9 cellular contexts compared by ENCODE assay signal in the genomic region with DNA sequence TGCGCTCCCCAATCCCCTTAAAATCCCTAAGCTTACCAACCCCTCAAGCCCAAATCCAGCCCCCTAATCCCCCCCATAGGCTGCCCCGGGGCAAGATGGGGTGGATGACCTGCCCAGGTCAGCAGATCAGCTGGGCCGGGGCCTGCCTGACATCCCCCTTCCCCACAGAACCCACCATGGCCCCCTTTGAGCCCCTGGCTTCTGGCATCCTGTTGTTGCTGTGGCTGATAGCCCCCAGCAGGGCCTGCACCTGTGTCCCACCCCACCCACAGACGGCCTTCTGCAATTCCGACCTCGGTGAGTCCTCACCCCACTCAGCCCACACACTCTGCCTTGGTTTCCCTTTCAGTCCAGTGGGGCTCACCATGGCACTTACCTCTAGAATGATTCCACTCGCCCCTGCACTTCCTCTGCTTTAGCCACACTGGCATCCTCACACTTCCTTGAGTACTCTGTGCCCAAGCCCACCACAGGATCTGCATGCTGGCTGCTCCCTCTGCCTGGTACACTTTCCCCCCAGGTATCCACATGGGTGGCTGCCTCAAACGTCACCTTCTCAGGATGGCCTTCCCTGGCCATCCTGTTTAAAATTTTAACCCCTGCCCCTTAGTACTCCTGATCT. TPM values are rescaled to one million over a fixed set of nuclear protein-coding genes. Genes with fewer than 3 reads are reported as not detected.
DNase-seq lines count a peak whose midpoint lies in the region; ATAC-seq, FAIRE-seq and TF ChIP-seq lines count a peak whose summit lies in the region.
"Had no signal": no experiment of that assay in that cellular context is flagged by ENCODE, and none has a peak within 500 bp of the region (broad histone marks: within the 10 kb centered on the region; RNA-seq: fewer than 3 reads in every experiment).

No MANE protein-coding gene starts in this region.

- no peak overlapping the region for H3K4me2 ChIP-seq in HepG2 (ENCODE audit: low read depth, low read length)

- H3K4me3 ChIP-seq in liver (ENCODE audit: low read depth in 1 of 3, low read length in 3 of 3) (peak overlapping the region; percentile 8 to 47 (median 43)), HepG2 (replicated peaks in 1 of 3; ENCODE audit: insufficient read depth in 1 of 3, low read depth in 2 of 3, low read length in 3 of 3) (no peak overlapping the region), breast epithelium (peak overlapping the region; percentile 7 to 73 (median 51)), mucosa of stomach (ENCODE audit: low read length) (no peak overlapping the region)

- TF ChIP-seq RAD21 in liver (IDR thresholded peaks at IDR 0.05), result no peak
- no peak for TF ChIP-seq RAD21 in HepG2 (CRISPR knock-in tag; IDR thresholded peaks at IDR 0.05)

- in situ Hi-C loops in HepG2 (cut with HindIII; ENCODE audit: extremely low pct_ligation_motif_present, low pct_unique_long_range_greater_than_20kb), result no loop called here

- intact Hi-C loops in HepG2 (cut with micrococcal nuclease; ENCODE audit: unreplicated experiment) (no loop called here), breast epithelium (cut with DNase I; ENCODE audit: low total_unique reads) (no loop called here)

- no peaks in the 10 kb centered on the region for H4K20me1 ChIP-seq in HepG2 (ENCODE audit: insufficient read depth, low read length)

- H3K4me1 ChIP-seq in liver (ENCODE audit: control insufficient read depth in 4 of 4, insufficient read depth in 4 of 4, low read length in 3 of 4) (peaks cover 0 to 6% (median under 1%) of the 10 kb centered on the region in 4 donors), HepG2 (ENCODE audit: insufficient read depth, low read length) (peaks cover 18% of the 10 kb centered on the region), breast epithelium (no peaks in the 10 kb centered on the region), mucosa of stomach (ENCODE audit: control insufficient read depth, insufficient read depth, low read length) (peaks cover 13% of the 10 kb centered on the region)

- CTCF ChIA-PET in HepG2 (lab: Yijun Ruan, JAX; ENCODE audit: low intra/inter-chr PET ratio, low total read pairs), result no interaction called here

- TF ChIP-seq EP300 in HepG2 (IDR thresholded peaks at IDR 0.05; ENCODE audit: low read depth in 2 of 2, low read length in 2 of 2) (no peak), HepG2 (CRISPR knock-in tag; IDR thresholded peaks at IDR 0.05; ENCODE audit: borderline replicate concordance) (no peak)

- no peak for FAIRE-seq in HepG2 (lab: Jason Lieb, UNC)

- TF ChIP-seq CTCF in liver (IDR thresholded peaks at IDR 0.05; ENCODE audit: low read depth, low read length, missing input control) (no peak), HepG2 (CRISPR knock-in tag; IDR thresholded peaks at IDR 0.05) (no peak), breast epithelium (IDR thresholded peaks at IDR 0.05) (no peak)

- H2AFZ ChIP-seq in HepG2 (ENCODE audit: low read length), result no peak overlapping the region

- H3K27ac ChIP-seq in liver (ENCODE audit: low read depth in 1 of 2, low read length in 2 of 2) (peak overlapping the region in 1 of 2 donors; percentile 67), HepG2 (ENCODE audit: extremely low read length, insufficient read depth, low read length) (no peak overlapping the region), breast epithelium (peak overlapping the region; percentile 73 to 97)

- no peak for TF ChIP-seq POLR2A in HepG2 (IDR thresholded peaks at IDR 0.05; ENCODE audit: insufficient read depth in 1 of 2, low read depth in 2 of 2, low read length in 2 of 2)
- no peak for TF ChIP-seq POLR2A in breast epithelium (IDR thresholded peaks at IDR 0.05)

- H3K79me2 ChIP-seq in HepG2 (ENCODE audit: insufficient read depth, low read length), result no peaks in the 10 kb centered on the region

- H3K27me3 ChIP-seq in liver (ENCODE audit: control insufficient read depth in 4 of 4, insufficient read depth in 4 of 4, low read length in 3 of 4) (no peaks in the 10 kb centered on the region), HepG2 (ENCODE audit: control insufficient read depth in 1 of 2, insufficient read depth in 2 of 2, low read length in 2 of 2) (no peaks in the 10 kb centered on the region; a peak in 1 of 5 replicates), breast epithelium (peaks cover 0 to 30% of the 10 kb centered on the region in 2 donors), mucosa of stomach (ENCODE audit: control insufficient read depth, insufficient read depth, low read length) (no peaks in the 10 kb centered on the region)

- no peak overlapping the region for H3K9ac ChIP-seq in liver (ENCODE audit: low read depth in 1 of 2, low read length in 2 of 2)
- H3K9ac ChIP-seq in HepG2 (ENCODE audit: insufficient read depth, low read depth, low read length), result no peak overlapping the region
- H3K9ac ChIP-seq in mucosa of stomach (ENCODE audit: low read length), result peak overlapping the region; percentile 66

- POLR2A ChIA-PET in HepG2 (lab: Yijun Ruan, JAX), result interaction anchor here (0.6 kb wide), 1 partner anchor 323 kb away, joined by 3 read pairs; no protein-coding TSS in a partner anchor

- 73% methylated on average over 8 of the region's 8 CpGs for WGBS in liver
- WGBS in HepG2 (ENCODE audit: low lambda C conversion rate), result 80% methylated on average over 8 of the region's 8 CpGs

- H3K9me3 ChIP-seq in liver (ENCODE audit: control insufficient read depth in 4 of 4, low read length in 3 of 4) (no peaks in the 10 kb centered on the region), HepG2 (ENCODE audit: low read length) (no peaks in the 10 kb centered on the region), breast epithelium (no peaks in the 10 kb centered on the region), mucosa of stomach (ENCODE audit: control insufficient read depth, low read length) (no peaks in the 10 kb centered on the region)

- H3K36me3 ChIP-seq in liver (ENCODE audit: control insufficient read depth in 4 of 4, insufficient read depth in 3 of 4, low read depth in 1 of 4, low read length in 3 of 4), result peaks cover 0 to 2% (median 0%) of the 10 kb centered on the region in 4 donors
- H3K36me3 ChIP-seq in HepG2 (replicated peaks in 1 of 2; ENCODE audit: control insufficient read depth in 1 of 2, insufficient read depth in 2 of 2, low read length in 2 of 2), result no peaks in the 10 kb centered on the region
- H3K36me3 ChIP-seq in breast epithelium, result no peaks in the 10 kb centered on the region
- no peaks in the 10 kb centered on the region for H3K36me3 ChIP-seq in mucosa of stomach (ENCODE audit: control insufficient read depth, insufficient read depth, low read length)

- DNase-seq in HepG2 (ENCODE audit: low spot score) (no peak), breast epithelium (ENCODE audit: low spot score in 2 of 2) (no peak), NCI-H345 treated with DMSO at 0.1 percent for 48 hours (lab: John Stamatoyannopoulos, UW; ENCODE audit: unreplicated experiment) (no peak), SHP77 (lab: John Stamatoyannopoulos, UW) (no peak), COLO668 (lab: John Stamatoyannopoulos, UW; ENCODE audit: unreplicated experiment) (no peak)
- DNase-seq: stimulated activated CD4-positive, alpha-beta T cell treated with anti-CD3 and anti-CD28 coated beads, Interleukin-15, amount 100 ng/mL, for 24 hours had no signal

- BruUV-seq in HepG2 (replicated peaks; lab: Mats Ljungman, UMichigan), result no TSS peak

- ATAC-seq in HepG2 (no peak), GM21381 (IDR thresholded peaks at IDR 0.05; ENCODE audit: unreplicated experiment) (no peak)

RNA-seq across cellular contexts. Expression of gene TIMP1, which starts 1.1 kb away (rescaled TPM):
- 10 to 100 TPM; 18.0 to 79.4 TPM for total RNA-seq in liver
- polyA plus RNA-seq in liver, result 1,000 to 10,000 TPM in 1 of 2 donors, 100 to 1,000 TPM in 1; 213 to 1,609 TPM
- 8.2 and 12.3 TPM in 2 replicates for total RNA-seq in HepG2 (2016; rRNA removed; fragmentation: Illumina TruSeq; extraction: Trizol)
- total RNA-seq in HepG2 (2016; cell fraction: cytosol; rRNA removed; fragmentation: Illumina TruSeq; extraction: Trizol; ENCODE audit: low read depth), result 7.5 and 7.6 TPM in 2 replicates
- 5.4 and 11.4 TPM in 2 replicates for total RNA-seq in HepG2 (2016; cell fraction: insoluble cytoplasmic fraction; rRNA removed; fragmentation: Illumina TruSeq; extraction: Trizol)
- 6.6 and 6.7 TPM in 2 replicates for total RNA-seq in HepG2 (2016; cell fraction: membrane; rRNA removed; fragmentation: Illumina TruSeq; extraction: Trizol)
- 13.9 and 15.2 TPM in 2 replicates for total RNA-seq in HepG2 (2016; cell fraction: nucleus; rRNA removed; fragmentation: Illumina TruSeq; extraction: Trizol)
- 45.8 and 51.0 TPM in 2 replicates for polyA plus RNA-seq in HepG2 (2011; rRNA removed)
- polyA plus RNA-seq in HepG2 (2011; cell fraction: cytosol; rRNA removed), result 45.7 and 69.7 TPM in 2 replicates
- 15.0 and 23.0 TPM in 2 replicates for polyA plus RNA-seq in HepG2 (2011; cell fraction: nucleus; rRNA removed)
- polyA plus RNA-seq in HepG2 (2012), result 12.6 and 21.9 TPM in 2 replicates
- 20.5 and 24.5 TPM in 2 replicates for polyA plus RNA-seq in HepG2 (2016; cell fraction: cytosol; fragmentation: Illumina TruSeq; extraction: Trizol; ENCODE audit: low read depth)
- polyA plus RNA-seq in HepG2 (2016; cell fraction: insoluble cytoplasmic fraction; fragmentation: Illumina TruSeq; extraction: Trizol; ENCODE audit: low read depth), result 16.0 and 16.1 TPM in 2 replicates
- 15.8 and 15.9 TPM in 2 replicates for polyA plus RNA-seq in HepG2 (2016; cell fraction: membrane; fragmentation: Illumina TruSeq; extraction: Trizol; ENCODE audit: low read depth)
- polyA plus RNA-seq in HepG2 (2016; cell fraction: nucleus; fragmentation: Illumina TruSeq; extraction: Trizol; ENCODE audit: insufficient read depth, low read depth), result 41.3 and 42.2 TPM in 2 replicates
- 137 and 721 TPM in 2 replicates for polyA minus RNA-seq in HepG2 (2011; rRNA and poly(A)+ RNA removed; ENCODE audit: low replicate concordance)
- 29.7 and 39.0 TPM in 2 replicates for polyA minus RNA-seq in HepG2 (2011; cell fraction: cytosol; rRNA and poly(A)+ RNA removed)
- polyA minus RNA-seq in HepG2 (2011; cell fraction: nucleus; rRNA and poly(A)+ RNA removed), result 10.4 and 11.7 TPM in 2 replicates
- total RNA-seq in breast epithelium, result 100 to 1,000 TPM in 2 of 3 donors, 10 to 100 TPM in 1; 85.9 to 225 (median 180) TPM

RNA-seq across cellular contexts. Expression of gene ARAF, which starts 22.3 kb away (rescaled TPM):
- total RNA-seq in liver (10 to 100 TPM; 16.2 to 32.4 TPM), HepG2 (2016; rRNA removed; fragmentation: Illumina TruSeq; extraction: Trizol) (15.0 and 18.0 TPM in 2 replicates), breast epithelium (10 to 100 TPM; 27.9 to 37.6 (median 30.6) TPM)
- polyA plus RNA-seq in liver (10 to 100 TPM; 45.4 to 59.8 TPM), HepG2 (2011; rRNA removed) (33.1 and 37.3 TPM in 2 replicates)
- 13.7 and 15.0 TPM in 2 replicates for total RNA-seq in HepG2 (2016; cell fraction: cytosol; rRNA removed; fragmentation: Illumina TruSeq; extraction: Trizol; ENCODE audit: low read depth)
- 12.4 and 19.1 TPM in 2 replicates for total RNA-seq in HepG2 (2016; cell fraction: insoluble cytoplasmic fraction; rRNA removed; fragmentation: Illumina TruSeq; extraction: Trizol)
- total RNA-seq in HepG2 (2016; cell fraction: membrane; rRNA removed; fragmentation: Illumina TruSeq; extraction: Trizol), result 27.5 and 29.8 TPM in 2 replicates
- 17.5 and 21.2 TPM in 2 replicates for total RNA-seq in HepG2 (2016; cell fraction: nucleus; rRNA removed; fragmentation: Illumina TruSeq; extraction: Trizol)
- 14.7 and 19.5 TPM in 2 replicates for polyA plus RNA-seq in HepG2 (2011; cell fraction: cytosol; rRNA removed)
- polyA plus RNA-seq in HepG2 (2011; cell fraction: nucleus; rRNA removed), result 73.7 and 100 TPM in 2 replicates
- polyA plus RNA-seq in HepG2 (2012), result 21.8 and 22.3 TPM in 2 replicates
- polyA plus RNA-seq in HepG2 (2016; cell fraction: cytosol; fragmentation: Illumina TruSeq; extraction: Trizol; ENCODE audit: low read depth), result 22.7 and 24.3 TPM in 2 replicates
- 17.2 and 19.2 TPM in 2 replicates for polyA plus RNA-seq in HepG2 (2016; cell fraction: insoluble cytoplasmic fraction; fragmentation: Illumina TruSeq; extraction: Trizol; ENCODE audit: low read depth)
- 34.0 and 37.5 TPM in 2 replicates for polyA plus RNA-seq in HepG2 (2016; cell fraction: membrane; fragmentation: Illumina TruSeq; extraction: Trizol; ENCODE audit: low read depth)
- polyA plus RNA-seq in HepG2 (2016; cell fraction: nucleus; fragmentation: Illumina TruSeq; extraction: Trizol; ENCODE audit: insufficient read depth, low read depth), result 48.7 and 51.3 TPM in 2 replicates
- polyA minus RNA-seq in HepG2 (2011; rRNA and poly(A)+ RNA removed; ENCODE audit: low replicate concordance), result 42.0 and 212 TPM in 2 replicates
- 14.2 and 23.2 TPM in 2 replicates for polyA minus RNA-seq in HepG2 (2011; cell fraction: cytosol; rRNA and poly(A)+ RNA removed)
- 24.6 and 28.8 TPM in 2 replicates for polyA minus RNA-seq in HepG2 (2011; cell fraction: nucleus; rRNA and poly(A)+ RNA removed)

RNA-seq across cellular contexts. Expression of gene SYN1, which starts 36.3 kb away (rescaled TPM):
- total RNA-seq in liver (under 1 TPM; 0.09 to 0.33 TPM), HepG2 (2016; rRNA removed; fragmentation: Illumina TruSeq; extraction: Trizol) (not detected in 2 replicates), breast epithelium (not detected)
- polyA plus RNA-seq in liver (1 to 10 TPM in 1 of 2 donors, under 1 TPM in 1; 0.86 to 2.5 TPM), HepG2 (2011; rRNA removed) (not detected in 2 replicates)
- not detected in 2 replicates for total RNA-seq in HepG2 (2016; cell fraction: cytosol; rRNA removed; fragmentation: Illumina TruSeq; extraction: Trizol; ENCODE audit: low read depth)
- total RNA-seq in HepG2 (2016; cell fraction: insoluble cytoplasmic fraction; rRNA removed; fragmentation: Illumina TruSeq; extraction: Trizol), result not detected in 2 replicates
- not detected in 2 replicates for total RNA-seq in HepG2 (2016; cell fraction: membrane; rRNA removed; fragmentation: Illumina TruSeq; extraction: Trizol)
- total RNA-seq in HepG2 (2016; cell fraction: nucleus; rRNA removed; fragmentation: Illumina TruSeq; extraction: Trizol), result not detected in 2 replicates
- polyA plus RNA-seq in HepG2 (2011; cell fraction: cytosol; rRNA removed), result not detected in 2 replicates
- polyA plus RNA-seq in HepG2 (2011; cell fraction: nucleus; rRNA removed), result not detected in 2 replicates
- not detected in 2 replicates for polyA plus RNA-seq in HepG2 (2012)
- 0.03 and 0.14 TPM in 2 replicates for polyA plus RNA-seq in HepG2 (2016; cell fraction: cytosol; fragmentation: Illumina TruSeq; extraction: Trizol; ENCODE audit: low read depth)
- not detected in 2 replicates for polyA plus RNA-seq in HepG2 (2016; cell fraction: insoluble cytoplasmic fraction; fragmentation: Illumina TruSeq; extraction: Trizol; ENCODE audit: low read depth)
- 0.08 and 0.29 TPM in 2 replicates for polyA plus RNA-seq in HepG2 (2016; cell fraction: membrane; fragmentation: Illumina TruSeq; extraction: Trizol; ENCODE audit: low read depth)
- polyA plus RNA-seq in HepG2 (2016; cell fraction: nucleus; fragmentation: Illumina TruSeq; extraction: Trizol; ENCODE audit: insufficient read depth, low read depth), result not detected in 2 replicates
- polyA minus RNA-seq in HepG2 (2011; rRNA and poly(A)+ RNA removed; ENCODE audit: low replicate concordance), result 0.07 TPM in 1 of 2 replicates, not detected in the other
- not detected in 2 replicates for polyA minus RNA-seq in HepG2 (2011; cell fraction: cytosol; rRNA and poly(A)+ RNA removed)
- polyA minus RNA-seq in HepG2 (2011; cell fraction: nucleus; rRNA and poly(A)+ RNA removed), result not detected in 2 replicates

RNA-seq across cellular contexts. Expression of gene CFP, which starts 46.4 kb away (rescaled TPM):
- 10 to 100 TPM; 14.1 to 19.0 TPM for total RNA-seq in liver
- 10 to 100 TPM; 10.0 to 26.0 TPM for polyA plus RNA-seq in liver
- not detected in 2 replicates for total RNA-seq in HepG2 (2016; rRNA removed; fragmentation: Illumina TruSeq; extraction: Trizol)
- total RNA-seq in HepG2 (2016; cell fraction: cytosol; rRNA removed; fragmentation: Illumina TruSeq; extraction: Trizol; ENCODE audit: low read depth), result not detected in 2 replicates
- total RNA-seq in HepG2 (2016; cell fraction: insoluble cytoplasmic fraction; rRNA removed; fragmentation: Illumina TruSeq; extraction: Trizol), result not detected in 2 replicates
- total RNA-seq in HepG2 (2016; cell fraction: membrane; rRNA removed; fragmentation: Illumina TruSeq; extraction: Trizol), result not detected in 2 replicates
- total RNA-seq in HepG2 (2016; cell fraction: nucleus; rRNA removed; fragmentation: Illumina TruSeq; extraction: Trizol), result 0.31 TPM in 1 of 2 replicates, not detected in the other
- 0.01 TPM in 1 of 2 replicates, not detected in the other for polyA plus RNA-seq in HepG2 (2011; rRNA removed)
- not detected in 2 replicates for polyA plus RNA-seq in HepG2 (2011; cell fraction: cytosol; rRNA removed)
- 0.03 and 0.11 TPM in 2 replicates for polyA plus RNA-seq in HepG2 (2011; cell fraction: nucleus; rRNA removed)
- 0.09 TPM in 1 of 2 replicates, not detected in the other for polyA plus RNA-seq in HepG2 (2012)
- not detected in 2 replicates for polyA plus RNA-seq in HepG2 (2016; cell fraction: cytosol; fragmentation: Illumina TruSeq; extraction: Trizol; ENCODE audit: low read depth)
- polyA plus RNA-seq in HepG2 (2016; cell fraction: insoluble cytoplasmic fraction; fragmentation: Illumina TruSeq; extraction: Trizol; ENCODE audit: low read depth), result not detected in 2 replicates
- polyA plus RNA-seq in HepG2 (2016; cell fraction: membrane; fragmentation: Illumina TruSeq; extraction: Trizol; ENCODE audit: low read depth), result not detected in 2 replicates
- not detected in 2 replicates for polyA plus RNA-seq in HepG2 (2016; cell fraction: nucleus; fragmentation: Illumina TruSeq; extraction: Trizol; ENCODE audit: insufficient read depth, low read depth)
- polyA minus RNA-seq in HepG2 (2011; rRNA and poly(A)+ RNA removed; ENCODE audit: low replicate concordance), result 0.34 and 0.77 TPM in 2 replicates
- not detected in 2 replicates for polyA minus RNA-seq in HepG2 (2011; cell fraction: cytosol; rRNA and poly(A)+ RNA removed)
- polyA minus RNA-seq in HepG2 (2011; cell fraction: nucleus; rRNA and poly(A)+ RNA removed), result 0.13 TPM in 1 of 2 replicates, not detected in the other
- total RNA-seq in breast epithelium, result 10 to 100 TPM in 1 of 3 donors, 1 to 10 TPM in 2; 2.6 to 17.4 (median 3.3) TPM

Comparison
In these comparisons a context has a peak if more than half of its experiments do, and no peak if none do; other contexts are left out.
1. H3K4me3 ChIP-seq: peak in liver (3 of 3) and breast epithelium (3 of 3); none in HepG2 (0 of 3) and mucosa of stomach (single experiment).